ENCODE assay signal across 36 cellular contexts in genomic region chr12:91900971-91901370, GRCh38.
"Had no signal": no experiment of that assay in that cellular context is flagged by ENCODE, and none has a peak within 500 bp of the region (broad histone marks: within the 10 kb centered on the region; RNA-seq: fewer than 3 reads in every experiment).

No MANE protein-coding gene starts in this region.

- H3K36me3 ChIP-seq: MG63 had no signal

- H3K27me3 ChIP-seq: MG63 had no signal

- DNase-seq: Karpas-422, Kasumi-1, MG63, MM.1S, MV-4-11, NCI-H1048, NCI-H1092, NCI-H1092 treated with DMSO at 0.1 percent for 48 hours, NCI-H1105, NCI-H1105 treated with DMSO at 0.1 percent for 48 hours, NCI-H1417, NCI-H1417 treated with DMSO at 0.1 percent for 48 hours, NCI-H1436, NCI-H1436 treated with DMSO at 0.1 percent for 48 hours, NCI-H146, NCI-H1694, NCI-H1694 treated with DMSO at 0.1 percent for 48 hours, NCI-H187, NCI-H187 treated with DMSO at 0.1 percent for 48 hours, NCI-H1930, NCI-H2029, NCI-H2029 treated with DMSO at 0.1 percent for 48 hours, NCI-H2081, NCI-H2081 treated with DMSO at 0.1 percent for 48 hours, NCI-H2107, NCI-H2171, NCI-H2171 treated with DMSO at 0.1 percent for 48 hours, NCI-H2227 treated with DMSO at 0.1 percent for 48 hours, NCI-H226, NCI-H345, NCI-H446, NCI-H446 treated with DMSO at 0.1 percent for 48 hours, NCI-H510A, NCI-H510A treated with DMSO at 0.1 percent for 48 hours, NCI-H524, NCI-H524 treated with DMSO at 0.1 percent for 48 hours had no signal

- H3K4me3 ChIP-seq: MG63 had no signal
